Comparison of ENCODE assay signal across 8 cellular contexts in the genomic region with DNA sequence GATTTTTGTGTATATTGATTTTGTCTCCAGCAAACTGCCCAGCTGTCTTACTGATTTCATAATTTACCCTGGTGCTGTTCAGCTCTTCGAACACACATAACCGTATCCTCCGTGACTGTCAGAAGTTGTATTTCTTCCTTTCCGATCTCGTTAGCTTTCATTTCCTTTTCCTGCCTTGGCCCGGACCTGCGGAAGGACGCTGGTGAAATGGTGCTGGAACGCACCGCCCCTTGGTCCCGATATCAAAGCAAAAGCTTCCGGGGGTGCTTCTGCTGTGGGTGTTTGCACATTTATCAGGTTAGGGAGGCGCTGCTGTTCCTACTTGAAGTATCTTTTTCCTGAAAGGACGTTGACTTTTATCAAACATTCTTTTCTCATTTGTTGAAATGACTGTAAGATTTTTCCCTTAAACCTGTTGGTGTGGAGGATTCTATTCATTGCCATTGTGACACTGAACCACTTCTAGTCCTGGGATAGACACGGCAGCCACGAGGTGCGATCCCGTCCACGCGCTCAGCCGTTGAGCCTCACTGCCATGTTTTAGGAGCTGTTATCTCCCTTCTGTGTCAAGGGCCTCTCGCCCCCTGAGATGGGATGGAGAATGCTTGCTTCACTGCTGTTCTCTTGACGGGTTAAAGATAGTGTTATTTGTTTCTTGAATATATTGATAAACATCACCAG.
DNase-seq lines count a peak whose midpoint lies in the region; ATAC-seq lines count a peak whose summit lies in the region.

No MANE protein-coding gene starts in this region.

- no peak overlapping the region for H3K14ac ChIP-seq in neuronal stem cell (ENCODE audit: low read length)

- H2BK12ac ChIP-seq in neuronal stem cell (ENCODE audit: low read length) = no peak overlapping the region

- peaks cover 0 to 41% (median 0%) of the 10 kb centered on the region in 11 experiments; a peak in 5 of 22 replicates for H3K27me3 ChIP-seq in BLaER1 treated with 17β-estradiol and CSF1 and Interleukin-3, amounts not matched to agents 10 nM and 100 nM
- peaks cover 3 to 5% of the 10 kb centered on the region in 2 donors for H3K27me3 ChIP-seq in duodenal mucosa (ENCODE audit: control insufficient read depth in 1 of 2, insufficient read depth in 2 of 2, low read length in 2 of 2)
- H3K27me3 ChIP-seq in neuronal stem cell (ENCODE audit: control insufficient read depth in 3 of 3, insufficient read depth in 3 of 3, low read depth in 1 of 3, low read length in 3 of 3) = peaks cover 0 to 8% (median 1%) of the 10 kb centered on the region in 3 experiments

- H2AFZ ChIP-seq in neuronal stem cell (ENCODE audit: low read length) = no peak overlapping the region

- H3K4me1 ChIP-seq in BLaER1 treated with 17β-estradiol and CSF1 and Interleukin-3, amounts not matched to agents 10 nM and 100 nM = peaks cover 86 to 100% (median 100%) of the 10 kb centered on the region in 10 experiments
- H3K4me1 ChIP-seq in duodenal mucosa (ENCODE audit: control insufficient read depth in 1 of 2, insufficient read depth in 2 of 2, low read length in 2 of 2) (peaks cover 8 to 11% of the 10 kb centered on the region in 2 donors), neuronal stem cell (ENCODE audit: control insufficient read depth in 2 of 2, insufficient read depth in 1 of 2, low read depth in 1 of 2, low read length in 2 of 2) (no peaks in the 10 kb centered on the region)

- no CpG with 5 or more reads among the region's 23 CpGs for WGBS in neuronal stem cell (ENCODE audit: extremely low coverage in 2 of 2, insufficient read length in 2 of 2, insufficient replicate concordance in 1 of 2), 2 donors

- H4K91ac ChIP-seq in neuronal stem cell (ENCODE audit: low read depth, low read length, poor library complexity) = no peak overlapping the region

- H3K23ac ChIP-seq in neuronal stem cell (ENCODE audit: low read depth, low read length, poor library complexity) = no peak overlapping the region

- H3K27ac ChIP-seq in BLaER1 treated with 17β-estradiol and CSF1 and Interleukin-3, amounts not matched to agents 10 nM and 100 nM = peak overlapping the region; percentile 7 to 96 (median 84); a peak in 21 of 22 replicates
- H3K27ac ChIP-seq in duodenal mucosa (ENCODE audit: low read depth, low read length) = peak overlapping the region; percentile 4
- no peak overlapping the region for H3K27ac ChIP-seq in neuronal stem cell (replicated peaks; ENCODE audit: low read length)

- H2AK5ac ChIP-seq in neuronal stem cell (ENCODE audit: low read depth, low read length) = no peak overlapping the region

- no peaks in the 10 kb centered on the region for H3K79me1 ChIP-seq in neuronal stem cell (ENCODE audit: low read depth, low read length)

- no peaks in the 10 kb centered on the region for H4K20me1 ChIP-seq in BLaER1 treated with 17β-estradiol and CSF1 and Interleukin-3, amounts not matched to agents 10 nM and 100 nM

- H3K9me3 ChIP-seq in BLaER1 treated with 17β-estradiol and CSF1 and Interleukin-3, amounts not matched to agents 10 nM and 100 nM (replicated peaks in 1 of 11) = peaks cover 0 to 13% (median 7%) of the 10 kb centered on the region in 11 experiments; a peak in 15 of 22 replicates
- H3K9me3 ChIP-seq in duodenal mucosa (ENCODE audit: control insufficient read depth in 1 of 2, low read length in 2 of 2) = peaks cover 0 to 7% of the 10 kb centered on the region in 2 donors
- peaks cover 0 to 3% of the 10 kb centered on the region in 2 donors for H3K9me3 ChIP-seq in neuronal stem cell (replicated peaks in 1 of 2; ENCODE audit: control insufficient read depth in 2 of 2, insufficient read depth in 1 of 2, low read depth in 1 of 2, low read length in 2 of 2)

- no peaks in the 10 kb centered on the region for H3K36me3 ChIP-seq in BLaER1 treated with 17β-estradiol and CSF1 and Interleukin-3, amounts not matched to agents 10 nM and 100 nM
- H3K36me3 ChIP-seq in duodenal mucosa (ENCODE audit: control insufficient read depth in 1 of 2, insufficient read depth in 2 of 2, low read length in 2 of 2) = no peaks in the 10 kb centered on the region
- no peaks in the 10 kb centered on the region for H3K36me3 ChIP-seq in neuronal stem cell (replicated peaks in 1 of 2; ENCODE audit: control insufficient read depth in 2 of 2, insufficient read depth in 2 of 2, low read length in 2 of 2)

- peak overlapping the region; percentile 29 for H2BK5ac ChIP-seq in neuronal stem cell (ENCODE audit: low read length)

- H3K4me3 ChIP-seq in BLaER1 treated with 17β-estradiol and CSF1 and Interleukin-3, amounts not matched to agents 10 nM and 100 nM = peak overlapping the region in 9 of 10 experiments; percentile 2 to 39 (median 17); a peak in 10 of 20 replicates
- H3K4me3 ChIP-seq in duodenal mucosa (ENCODE audit: low read depth in 1 of 2, low read length in 2 of 2) = peak overlapping the region; percentile 16 to 62
- H3K4me3 ChIP-seq in neuronal stem cell (ENCODE audit: low read length in 2 of 2) = no peak overlapping the region

- no peak overlapping the region for H4K8ac ChIP-seq in neuronal stem cell (ENCODE audit: low read depth, low read length)

- DNase-seq in T-helper 2 cell = peak in 3 of 5 experiments; percentile 39 to 68 (median 48)
- no peak for DNase-seq in neuronal stem cell (ENCODE audit: low spot score)
- no peak for DNase-seq in NCI-H2107 (lab: John Stamatoyannopoulos, UW)
- no peak for DNase-seq in globus pallidus (ENCODE audit: low spot score)
- no peak for DNase-seq in epidermal melanocyte (ENCODE audit: insufficient read length, low spot score)

- no peak for ATAC-seq in GM21515 (IDR thresholded peaks at IDR 0.05; ENCODE audit: unreplicated experiment)

- no peak overlapping the region for H3K4ac ChIP-seq in neuronal stem cell (ENCODE audit: low read length)

- no peak overlapping the region for H2BK120ac ChIP-seq in neuronal stem cell (ENCODE audit: low read depth, low read length)

- peak overlapping the region; percentile 77 to 98 (median 89) for H3K4me2 ChIP-seq in BLaER1 treated with 17β-estradiol and CSF1 and Interleukin-3, amounts not matched to agents 10 nM and 100 nM
- no peak overlapping the region for H3K4me2 ChIP-seq in neuronal stem cell (ENCODE audit: insufficient read depth, low read length, poor library complexity, severe bottlenecking)

- H2BK15ac ChIP-seq in neuronal stem cell (ENCODE audit: low read length) = no peak overlapping the region

- H3K18ac ChIP-seq in neuronal stem cell (ENCODE audit: low read length) = no peak overlapping the region

- H3K9ac ChIP-seq in BLaER1 treated with 17β-estradiol and CSF1 and Interleukin-3, amounts not matched to agents 10 nM and 100 nM = peak overlapping the region in 10 of 11 experiments; percentile 17 to 86 (median 67); a peak in 19 of 22 replicates
- H3K9ac ChIP-seq in duodenal mucosa (ENCODE audit: low read depth in 1 of 2, low read length in 2 of 2) (peak overlapping the region; percentile 12 to 45), neuronal stem cell (ENCODE audit: low read depth, low read length, poor library complexity) (no peak overlapping the region)

Comparison
In these comparisons a context has a peak if more than half of its experiments do, and no peak if none do; other contexts are left out.
1. H3K4me3 ChIP-seq: peak in BLaER1 treated with 17β-estradiol and CSF1 and Interleukin-3, amounts not matched to agents 10 nM and 100 nM (9 of 10) and duodenal mucosa (2 of 2); none in neuronal stem cell (0 of 2).
2. DNase-seq: peak in T-helper 2 cell (3 of 5); none in neuronal stem cell (single experiment), NCI-H2107 (single experiment), globus pallidus (single experiment) and epidermal melanocyte (single experiment).